ENCODE assay signal across 16 cellular contexts in the genomic region with DNA sequence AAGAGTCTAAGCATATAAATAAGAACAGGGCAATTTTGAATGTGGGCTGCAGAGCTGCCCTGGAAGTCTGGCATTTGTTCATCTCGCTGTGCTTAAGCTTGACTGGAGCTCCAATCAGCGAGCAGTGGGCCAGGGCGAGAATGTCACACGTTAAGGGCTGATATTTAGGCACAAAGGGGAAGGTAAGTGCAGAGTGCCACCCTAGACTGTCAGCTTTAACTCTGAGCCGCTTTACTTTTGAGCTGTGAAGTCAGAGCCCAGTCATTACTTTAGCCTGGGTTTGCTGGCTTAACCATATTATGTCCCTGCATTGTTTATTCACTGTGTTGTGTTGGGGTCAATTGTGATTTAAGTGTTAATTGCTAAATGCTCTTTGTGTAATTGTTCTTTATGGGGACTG.
DNase-seq lines count a peak whose midpoint lies in the region; ATAC-seq and TF ChIP-seq lines count a peak whose summit lies in the region.
"Had no signal": no experiment of that assay in that cellular context is flagged by ENCODE, and none has a peak within 500 bp of the region (broad histone marks: within the 10 kb centered on the region; RNA-seq: fewer than 3 reads in every experiment).

No MANE protein-coding gene starts in this region.

- DNase-seq in ELF-1 (ENCODE audit: low read depth, low spot score) = peak; percentile 37
- peak; percentile 43 for DNase-seq in NCI-H1436 (lab: John Stamatoyannopoulos, UW)
- DNase-seq in WERI-Rb-1 = peak; percentile 24
- peak; percentile 22 for DNase-seq in iPS-NIHi7 (ENCODE audit: extremely low spot score)
- DNase-seq in HCEC 1CT = no peak
- no peak for DNase-seq in inferior parietal cortex (ENCODE audit: extremely low spot score)
- no peak for DNase-seq in posterior vena cava (ENCODE audit: low spot score)
- DNase-seq: COR-L47, DMS153, EL, NCI-H187 treated with DMSO at 0.1 percent for 48 hours, NCI-H510A treated with DMSO at 0.1 percent for 48 hours, PC-9 had no signal

- no peaks in the 10 kb centered on the region for H3K36me3 ChIP-seq in WERI-Rb-1

- intact Hi-C loops in posterior vena cava (cut with DNase I) = no loop called here

- H3K9me3 ChIP-seq in WERI-Rb-1 (ENCODE audit: severe bottlenecking) = no peaks in the 10 kb centered on the region

- H3K27me3 ChIP-seq in WERI-Rb-1 (ENCODE audit: insufficient read depth, low read depth, severe bottlenecking) = no peaks in the 10 kb centered on the region

- no peak overlapping the region for H3K4me3 ChIP-seq in WERI-Rb-1 (ENCODE audit: low read depth, low read length)
- H3K4me3 ChIP-seq: PC-9 had no signal

- TF ChIP-seq CTCF in WERI-Rb-1 (IDR thresholded peaks at IDR 0.05; ENCODE audit: low read depth, low read length) = no peak

- no peak for ATAC-seq in HG03457 (IDR thresholded peaks at IDR 0.05; ENCODE audit: unreplicated experiment)

- no peak overlapping the region for H3K27ac ChIP-seq in WERI-Rb-1
- H3K27ac ChIP-seq: C4-2B, HL-60, PC-9 had no signal

Comparison
In these comparisons a context has a peak if more than half of its experiments do, and no peak if none do; other contexts are left out.
1. DNase-seq: peak in ELF-1 (single experiment), NCI-H1436 (single experiment), WERI-Rb-1 (single experiment) and iPS-NIHi7 (single experiment); none in HCEC 1CT (single experiment), inferior parietal cortex (single experiment) and posterior vena cava (single experiment).